Comparison of ENCODE assay signal across 8 cellular contexts in the genomic region with DNA sequence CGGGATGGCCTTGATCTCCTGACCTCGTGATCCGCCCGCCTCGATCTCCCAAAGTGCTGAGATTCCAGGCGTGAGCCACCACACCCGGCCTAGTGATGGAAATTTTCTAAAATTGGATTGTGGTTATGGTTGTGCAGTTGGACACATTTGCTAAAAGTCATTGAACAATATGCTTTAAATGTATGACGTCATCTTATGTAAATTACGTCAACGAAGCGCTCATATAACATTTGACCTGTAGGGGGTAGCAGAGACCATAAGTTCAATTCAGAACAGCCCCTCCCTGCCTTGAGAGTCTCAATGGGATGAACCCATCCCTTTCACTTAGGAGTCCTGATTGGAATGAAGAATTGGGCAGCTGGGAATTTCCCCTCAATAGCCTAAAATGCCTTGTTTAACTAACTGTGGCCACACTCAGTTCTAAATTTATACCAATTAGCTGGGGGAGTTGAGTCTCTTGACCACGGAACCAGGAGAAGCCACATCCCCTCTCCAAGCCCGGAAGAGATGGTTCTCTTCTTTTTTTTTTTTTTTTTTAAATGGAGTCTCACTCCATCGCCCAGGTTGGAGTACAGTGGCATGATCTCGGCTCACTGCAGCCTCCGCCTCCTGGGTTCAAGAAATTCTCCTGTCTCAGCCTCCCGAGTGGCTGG. TPM values are rescaled to one million over a fixed set of nuclear protein-coding genes. Genes with fewer than 3 reads are reported as not detected.
DNase-seq lines count a peak whose midpoint lies in the region; ATAC-seq, FAIRE-seq and TF ChIP-seq lines count a peak whose summit lies in the region.

No MANE protein-coding gene starts in this region.

- H2BK120ac ChIP-seq in H1 (replicated peaks; ENCODE audit: low read depth, low read length): no peak overlapping the region

- DNase-seq in BE2C: peak; percentile 74
- DNase-seq in GM23338 (ENCODE audit: low spot score): peak; percentile 96
- peak; percentile 32 for DNase-seq in NCI-H226
- peak; percentile 52 for DNase-seq in WTC11 (ENCODE audit: low spot score)
- peak in 1 of 2 experiments; percentile 69 for DNase-seq in H1 (ENCODE audit: low read depth in 1 of 2, low spot score in 2 of 2)
- DNase-seq in memory B cell (ENCODE audit: low spot score in 2 of 2): peak; percentile 67 to 68
- DNase-seq in transverse colon: peak; percentile 47

- ATAC-seq in GM23338: peak; percentile 96
- peak; percentile 84 for ATAC-seq in WTC11
- peak; percentile 74 for ATAC-seq in memory B cell (ENCODE audit: low read depth)
- no peak for ATAC-seq in HG02970 (IDR thresholded peaks at IDR 0.05; ENCODE audit: low FRiP score, unreplicated experiment)

- no peak overlapping the region for H4K8ac ChIP-seq in H1 (ENCODE audit: extremely low read depth, insufficient read depth, low read length)

- H4K20me1 ChIP-seq in GM23338 (replicated peaks; ENCODE audit: insufficient read depth) (no peaks in the 10 kb centered on the region), H1 (replicated peaks in 1 of 2; ENCODE audit: control insufficient read depth in 1 of 2, insufficient read depth in 2 of 2, low read length in 2 of 2) (no peaks in the 10 kb centered on the region)

- no peak for TF ChIP-seq EP300 in H1 (IDR thresholded peaks at IDR 0.05; ENCODE audit: borderline replicate concordance in 1 of 2, low read depth in 2 of 2, low read length in 2 of 2)
- no peak for TF ChIP-seq EP300 in transverse colon (IDR thresholded peaks at IDR 0.05; ENCODE audit: low read depth)

- H2BK15ac ChIP-seq in H1 (ENCODE audit: low read length): no peak overlapping the region

- no peak overlapping the region for H2BK5ac ChIP-seq in H1 (ENCODE audit: low read depth, low read length)

- H3K79me1 ChIP-seq in H1 (ENCODE audit: low read depth, low read length): no peaks in the 10 kb centered on the region

- H3K23me2 ChIP-seq in H1 (ENCODE audit: low read depth, low read length): no peaks in the 10 kb centered on the region

- H3K9me3 Mint-ChIP-seq in GM23338 (no peaks in the 10 kb centered on the region; the same call in 1 of the 3 replicates), WTC11 (no peaks in the 10 kb centered on the region), memory B cell (no peaks in the 10 kb centered on the region)

- H3K4me3 Mint-ChIP-seq in GM23338 (no peak overlapping the region; the same call in 2 of the 3 replicates), WTC11 (no peak overlapping the region), memory B cell (no peak overlapping the region)

- H3K4me2 ChIP-seq in GM23338 (no peak overlapping the region), H1 (ENCODE audit: insufficient read depth in 1 of 2, low read depth in 2 of 2, low read length in 2 of 2) (no peak overlapping the region)

- H3F3A ChIP-seq in GM23338 (replicated peaks; ENCODE audit: low read depth): no peaks in the 10 kb centered on the region

- FAIRE-seq in H1 (lab: Jason Lieb, UNC): peak; percentile 99

- H3K27ac ChIP-seq in GM23338 (ENCODE audit: low read depth) (no peak overlapping the region), H1 (ENCODE audit: low read depth, low read length) (no peak overlapping the region), transverse colon (no peak overlapping the region)

- H2AFZ ChIP-seq in GM23338: no peak overlapping the region
- H2AFZ ChIP-seq in H1 (ENCODE audit: low read length): no peak overlapping the region

- H3K27me3 ChIP-seq in BE2C (no peaks in the 10 kb centered on the region), GM23338 (ENCODE audit: insufficient read depth) (no peaks in the 10 kb centered on the region), H1 (replicated peaks in 1 of 4; ENCODE audit: control insufficient read depth in 3 of 4, extremely low read depth in 1 of 4, insufficient read depth in 3 of 4, low read length in 3 of 4) (no peaks in the 10 kb centered on the region; a peak in 1 of 7 replicates), transverse colon (no peaks in the 10 kb centered on the region)

- no peak overlapping the region for H2AK5ac ChIP-seq in H1 (ENCODE audit: low read depth, low read length)

- no peak overlapping the region for H4K5ac ChIP-seq in H1 (ENCODE audit: insufficient read length, low read depth, low read length)

- no peaks in the 10 kb centered on the region for H3K36me3 ChIP-seq in BE2C
- no peaks in the 10 kb centered on the region for H3K36me3 ChIP-seq in GM23338 (ENCODE audit: insufficient read depth)
- no peaks in the 10 kb centered on the region for H3K36me3 ChIP-seq in H1 (ENCODE audit: control insufficient read depth in 2 of 4, insufficient read depth in 4 of 4, low read length in 3 of 4)
- no peaks in the 10 kb centered on the region for H3K36me3 ChIP-seq in transverse colon

- H3K36me3 Mint-ChIP-seq in GM23338 (ENCODE audit: low read depth) (no peaks in the 10 kb centered on the region), WTC11 (no peaks in the 10 kb centered on the region), memory B cell (no peaks in the 10 kb centered on the region)

- H3K27ac Mint-ChIP-seq in GM23338: peak overlapping the region; percentile 83; the same call in 1 of the 2 replicates
- H3K27ac Mint-ChIP-seq in WTC11: peak overlapping the region; percentile 92
- no peak overlapping the region for H3K27ac Mint-ChIP-seq in memory B cell

- CTCF ChIA-PET in WTC11 (lab: Charles Lee): interaction anchor here (0.6 to 6.6 kb wide), 26 partner anchors 11 to 1891 kb away, joined by 3 to 51 read pairs (median 4); partner anchors contain the start of gene TLE6
- CTCF ChIA-PET in H1 (lab: Charles Lee; ENCODE audit: partially characterized antibody): interaction anchor here (0.6 to 18.9 kb wide), 36 partner anchors 9 to 740 kb away, joined by 3 to 260 read pairs (median 4); no protein-coding TSS in a partner anchor

- in situ Hi-C loops in transverse colon (cut with MboI; ENCODE audit: low pct_ligation_motif_present in 1 of 4, low pct_unique_long_range_greater_than_20kb in 1 of 4, low sequenced_read_pairs in 3 of 4): loop anchor here in 3 of 4 donors (5.0 to 25.0 kb wide), 3 partner anchors 125 to 200 kb away; partner anchors contain the start of gene GNA11 (in 1 of the 3)

- POLR2A ChIA-PET in WTC11 (lab: Charles Lee) (no interaction called here), H1 (lab: Charles Lee; ENCODE audit: partially characterized antibody) (interaction anchor here (0.7 to 1.4 kb wide), 2 partner anchors 11 to 113 kb away, joined by 3 to 4 read pairs; no protein-coding TSS in a partner anchor)

- no peak overlapping the region for H3K14ac ChIP-seq in H1 (ENCODE audit: insufficient read length)

- no peak overlapping the region for H3K23ac ChIP-seq in H1 (ENCODE audit: insufficient read length)

- H3K9ac ChIP-seq in H1 (replicated peaks in 1 of 4; ENCODE audit: extremely low read depth in 1 of 4, low read depth in 3 of 4, low read length in 3 of 4): no peak overlapping the region

- H3K9me2 ChIP-seq in GM23338 (ENCODE audit: insufficient read depth): no peaks in the 10 kb centered on the region

- no peak overlapping the region for H4K91ac ChIP-seq in H1 (replicated peaks; ENCODE audit: insufficient read length, low read length)

- peaks cover 12% of the 10 kb centered on the region for H3K27me3 Mint-ChIP-seq in GM23338 (ENCODE audit: insufficient read depth, low read depth, poor library complexity)
- no peaks in the 10 kb centered on the region; the same call in 1 of the 2 replicates for H3K27me3 Mint-ChIP-seq in WTC11 (ENCODE audit: low read depth)
- H3K27me3 Mint-ChIP-seq in memory B cell: peaks cover 2% of the 10 kb centered on the region

- H3K79me2 ChIP-seq in GM23338 (replicated peaks; ENCODE audit: insufficient read depth) (no peaks in the 10 kb centered on the region), H1 (ENCODE audit: control insufficient read depth in 1 of 2, insufficient read depth in 2 of 2, low read length in 2 of 2) (no peaks in the 10 kb centered on the region)

- H3K4me1 Mint-ChIP-seq in GM23338: no peaks in the 10 kb centered on the region
- H3K4me1 Mint-ChIP-seq in WTC11: peaks cover 2% of the 10 kb centered on the region; the same call in 1 of the 2 replicates
- H3K4me1 Mint-ChIP-seq in memory B cell: peaks cover 6% of the 10 kb centered on the region

- TF ChIP-seq RAD21 in H1 (IDR thresholded peaks at IDR 0.05 in 1 of 2, conservative IDR thresholded peaks at IDR 0.05 in 1 of 2; ENCODE audit: low read depth in 2 of 2, low read length in 2 of 2): peak; percentile 97 to 98

- no peak overlapping the region for H3K56ac ChIP-seq in H1 (replicated peaks; ENCODE audit: insufficient read length, low read depth, low read length)

- no peak overlapping the region for H3K4ac ChIP-seq in H1 (replicated peaks; ENCODE audit: insufficient read length, low read depth, low read length)

- H2BK20ac ChIP-seq in H1 (ENCODE audit: low read length): no peak overlapping the region

- H3K4me3 ChIP-seq in BE2C (ENCODE audit: low read depth, low read length) (no peak overlapping the region), GM23338 (no peak overlapping the region), H1 (ENCODE audit: extremely low read depth in 1 of 4, insufficient read depth in 2 of 4, low read depth in 3 of 4, low read length in 4 of 4) (no peak overlapping the region), transverse colon (no peak overlapping the region)

- no peak overlapping the region for H3K18ac ChIP-seq in H1 (ENCODE audit: extremely low read depth, low read length)

- no peak overlapping the region for H2BK12ac ChIP-seq in H1 (ENCODE audit: low read depth, low read length)

- no peaks in the 10 kb centered on the region for H3K9me3 ChIP-seq in BE2C
- no peaks in the 10 kb centered on the region for H3K9me3 ChIP-seq in H1 (ENCODE audit: insufficient read depth in 2 of 2, low read depth in 1 of 2, low read length in 1 of 2)
- H3K9me3 ChIP-seq in transverse colon: no peaks in the 10 kb centered on the region

- peak; percentile 76 for TF ChIP-seq CTCF in BE2C (IDR thresholded peaks at IDR 0.05; ENCODE audit: low read depth, low read length)
- TF ChIP-seq CTCF in GM23338 (conservative IDR thresholded peaks at IDR 0.05; ENCODE audit: low read depth in 2 of 2): peak; percentile 88 to 94
- peak; percentile 83 for TF ChIP-seq CTCF in WTC11 (IDR thresholded peaks at IDR 0.05)
- peak in 2 of 3 experiments; percentile 82 to 83; a peak in 3 of 4 replicates for TF ChIP-seq CTCF in H1 (IDR thresholded peaks at IDR 0.05; ENCODE audit: control extremely low read depth in 1 of 3, insufficient read depth in 1 of 3, low read depth in 1 of 3, low read length in 3 of 3)
- TF ChIP-seq CTCF in transverse colon (IDR thresholded peaks at IDR 0.05): peak; percentile 70 to 96 (median 73)

- H3K4me1 ChIP-seq in BE2C (no peaks in the 10 kb centered on the region), GM23338 (ENCODE audit: insufficient read depth) (no peaks in the 10 kb centered on the region), H1 (replicated peaks in 1 of 4; ENCODE audit: control insufficient read depth in 3 of 4, insufficient read depth in 4 of 4, low read length in 3 of 4) (no peaks in the 10 kb centered on the region), transverse colon (peaks cover 0 to 5% (median 1%) of the 10 kb centered on the region in 4 donors)

- intact Hi-C loops in transverse colon (cut with DNase I; ENCODE audit: low total_unique reads): loop anchor here (5.0 to 10.0 kb wide), 2 partner anchors 143 to 200 kb away; no protein-coding TSS in a partner anchor

- WGBS in H1 (ENCODE audit: extremely low coverage in 1 of 2, insufficient coverage in 1 of 2, insufficient read length in 1 of 2, insufficient replicate concordance in 2 of 2, low coverage in 1 of 2, low lambda C conversion rate in 2 of 2, missing lambda C conversion rate in 1 of 2), 2 experiments: 45% methylated on average over 13 of the region's 17 CpGs; no CpG with 5 or more reads in 1 of the 2 experiments
- WGBS in transverse colon (ENCODE audit: low coverage in 1 of 2), 2 donors: 26 to 28% methylated on average over 8 to 17 of the region's 17 CpGs

- TF ChIP-seq POLR2A in H1 (IDR thresholded peaks at IDR 0.05; ENCODE audit: control extremely low read depth in 1 of 2, low read depth in 2 of 2, low read length in 2 of 2): no peak
- TF ChIP-seq POLR2A in transverse colon (IDR thresholded peaks at IDR 0.05): no peak

RNA-seq across cellular contexts. Expression of gene TLE6, which starts 15.2 kb away (rescaled TPM):
- 5.9 TPM for polyA plus RNA-seq in BE2C (2012; ENCODE audit: insufficient read depth, insufficient read length, low read depth)
- 0.70 and 2.4 TPM in 2 replicates for total RNA-seq in GM23338 (2014; rRNA removed; shearing (Covaris generic))
- polyA plus RNA-seq in GM23338 (2016; fragmentation: Nextera tagmentation; extraction: Ambion mirVana) (1.3 and 2.4 TPM in 2 replicates), H1 (2011; rRNA removed) (2.9 and 3.4 TPM in 2 replicates)
- total RNA-seq in WTC11 (2021) (2.5 to 3.3 TPM (median 3.1 TPM) in 3 replicates), transverse colon (not detected)
- total RNA-seq in H1 (2021; fragmentation: NEBNext Ultra II Directional; extraction: Animal tissue kit (Norgen Biotek cat#: 25700)): 1.8 and 2.5 TPM in 2 replicates
- 4.1 TPM for polyA plus RNA-seq in H1 (2011; cell fraction: cytosol; rRNA removed)
- polyA plus RNA-seq in H1 (2011; cell fraction: nucleus; rRNA removed): 8.6 TPM
- 1.5 to 2.8 TPM (median 2.3 TPM) in 4 replicates for polyA plus RNA-seq in H1 (2012, experiment 1 of 2)
- 1.7 TPM for polyA plus RNA-seq in H1 (2012, experiment 2 of 2)
- 2.5 TPM for polyA plus RNA-seq in H1 (2013, experiment 1 of 2)
- polyA plus RNA-seq in H1 (2013, experiment 2 of 2): 2.4 TPM
- 1.3 and 1.5 TPM in 2 replicates for polyA minus RNA-seq in H1 (2011; rRNA and poly(A)+ RNA removed)
- polyA minus RNA-seq in H1 (2011; cell fraction: cytosol; rRNA and poly(A)+ RNA removed): 2.2 TPM
- polyA minus RNA-seq in H1 (2011; cell fraction: nucleus; rRNA and poly(A)+ RNA removed): 2.4 TPM

RNA-seq across cellular contexts. Expression of gene ZNF77, which starts 17.4 kb away (rescaled TPM):
- 19.6 TPM for polyA plus RNA-seq in BE2C (2012; ENCODE audit: insufficient read depth, insufficient read length, low read depth)
- 4.1 and 4.5 TPM in 2 replicates for total RNA-seq in GM23338 (2014; rRNA removed; shearing (Covaris generic))
- polyA plus RNA-seq in GM23338 (2016; fragmentation: Nextera tagmentation; extraction: Ambion mirVana) (3.3 and 3.7 TPM in 2 replicates), H1 (2011; rRNA removed) (2.3 and 2.9 TPM in 2 replicates)
- total RNA-seq in WTC11 (2021) (4.5 to 5.6 TPM (median 4.7 TPM) in 3 replicates), transverse colon (1 to 10 TPM in 3 of 4 donors, not detected in 1; 4.2 to 9.3 (median 5.1) TPM)
- total RNA-seq in H1 (2021; fragmentation: NEBNext Ultra II Directional; extraction: Animal tissue kit (Norgen Biotek cat#: 25700)): 3.7 and 4.7 TPM in 2 replicates
- 4.4 TPM for polyA plus RNA-seq in H1 (2011; cell fraction: cytosol; rRNA removed)
- polyA plus RNA-seq in H1 (2011; cell fraction: nucleus; rRNA removed): 2.8 TPM
- 3.6 to 4.5 TPM (median 4.0 TPM) in 4 replicates for polyA plus RNA-seq in H1 (2012, experiment 1 of 2)
- polyA plus RNA-seq in H1 (2012, experiment 2 of 2): 0.59 TPM
- 2.5 TPM for polyA plus RNA-seq in H1 (2013, experiment 1 of 2)
- 2.9 TPM for polyA plus RNA-seq in H1 (2013, experiment 2 of 2)
- polyA minus RNA-seq in H1 (2011; rRNA and poly(A)+ RNA removed): 9.3 and 9.9 TPM in 2 replicates
- polyA minus RNA-seq in H1 (2011; cell fraction: cytosol; rRNA and poly(A)+ RNA removed): 3.3 TPM
- polyA minus RNA-seq in H1 (2011; cell fraction: nucleus; rRNA and poly(A)+ RNA removed): 5.5 TPM
